Comparison of ENCODE assay signal across 9 cellular contexts in the genomic region with DNA sequence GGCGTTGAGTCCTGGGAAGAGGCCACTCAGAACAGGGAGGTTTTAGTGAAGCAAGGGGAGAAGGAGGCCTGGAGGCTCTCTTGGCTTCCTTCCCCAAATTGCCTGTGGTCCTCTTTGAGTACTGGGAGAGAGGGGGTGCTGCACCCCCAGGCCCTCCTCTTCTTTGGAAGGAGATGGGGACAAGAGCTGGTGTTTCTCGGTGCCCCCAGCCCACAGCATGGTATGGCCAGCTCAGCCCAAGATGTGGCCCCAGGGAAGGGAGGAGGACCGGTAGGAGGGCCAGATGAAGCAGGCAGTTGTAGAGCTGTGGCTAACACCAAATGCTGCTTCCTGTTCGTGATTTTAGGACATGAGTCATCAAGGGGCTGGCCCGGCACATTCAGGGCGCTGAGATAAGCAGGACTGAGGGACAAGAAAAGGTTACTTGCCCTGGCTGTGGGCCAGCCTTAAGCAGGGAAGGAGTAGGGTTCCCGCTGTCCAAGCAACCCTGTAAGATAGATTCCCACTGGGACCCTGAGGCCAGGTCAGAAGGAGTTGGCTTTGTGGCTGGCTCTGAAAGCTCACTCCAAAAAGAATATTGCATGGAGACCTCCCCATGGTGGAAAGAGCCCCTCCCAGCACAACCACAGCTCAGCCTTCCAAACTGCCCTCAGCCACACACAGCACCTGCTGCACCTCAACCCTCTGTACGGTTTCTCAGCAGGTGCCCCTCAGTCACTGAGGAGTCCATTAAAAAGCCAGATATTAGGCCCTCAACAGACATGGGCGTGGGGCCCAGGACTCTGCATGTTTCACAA. TPM values are rescaled to one million over a fixed set of nuclear protein-coding genes. Genes with fewer than 3 reads are reported as not detected.
DNase-seq lines count a peak whose midpoint lies in the region; ATAC-seq and TF ChIP-seq lines count a peak whose summit lies in the region.
"Had no signal": no experiment of that assay in that cellular context is flagged by ENCODE, and none has a peak within 500 bp of the region (broad histone marks: within the 10 kb centered on the region; RNA-seq: fewer than 3 reads in every experiment).

No MANE protein-coding gene starts in this region.

- H3K27me3 Mint-ChIP-seq in T-cell, result no peaks in the 10 kb centered on the region

- intact Hi-C loops in ascending aorta (cut with DNase I), result no loop called here

- no peaks in the 10 kb centered on the region for H3K36me3 Mint-ChIP-seq in T-cell

- H3K4me3 ChIP-seq in ascending aorta, result no peak overlapping the region

- no peaks in the 10 kb centered on the region for H3K36me3 ChIP-seq in ascending aorta

- DNase-seq in C1 segment of cervical spinal cord (lab: John Stamatoyannopoulos, UW) (peak in 8 of 14 donors; percentile 28 to 64 (median 48)), T-cell (peak in 33 of 34 experiments; percentile 43 to 73 (median 63)), ascending aorta (ENCODE audit: low spot score in 2 of 2) (peak; percentile 83 to 94), islet precursor cell (peak; percentile 95), NCI-H2227 treated with DMSO at 0.1 percent for 48 hours (lab: John Stamatoyannopoulos, UW) (no peak)
- peak; percentile 63 for DNase-seq in stimulated activated CD4-positive, alpha-beta T cell treated with anti-CD3 and anti-CD28 coated beads, Interleukin-4, amount 100 ng/mL, for 1 hour

- H3K4me1 Mint-ChIP-seq in T-cell, result peaks cover 71 to 82% (median 80%) of the 10 kb centered on the region in 3 donors

- peaks cover 4 to 12% of the 10 kb centered on the region in 2 donors for H3K4me1 ChIP-seq in ascending aorta

- H3K27ac Mint-ChIP-seq in T-cell, result peak overlapping the region; percentile 90 to 92

- no peaks in the 10 kb centered on the region for H3K27me3 ChIP-seq in ascending aorta

- CTCF ChIA-PET in T-cell (lab: Charles Lee), result interaction anchor here in 1 of 2 donors (1.8 kb wide), 1 partner anchor 16 kb away, joined by 12 read pairs; no protein-coding TSS in a partner anchor

- TF ChIP-seq CTCF in ascending aorta (IDR thresholded peaks at IDR 0.05), result no peak

- H3K9me3 ChIP-seq in ascending aorta, result no peaks in the 10 kb centered on the region

- POLR2A ChIA-PET in T-cell (lab: Charles Lee), result interaction anchor here (0.6 to 1.7 kb wide), 6 partner anchors 8 to 17 kb away, joined by 3 to 5 read pairs (median 4); no protein-coding TSS in a partner anchor

- H3K27ac ChIP-seq in ascending aorta, result peak overlapping the region; percentile 27 to 63
- H3K27ac ChIP-seq: VCaP had no signal

- peaks cover 0 to 3% (median 0%) of the 10 kb centered on the region in 3 donors for H3K9me3 Mint-ChIP-seq in T-cell

- peak; percentile 73 for ATAC-seq in GM19351 (IDR thresholded peaks at IDR 0.05; ENCODE audit: unreplicated experiment)
- ATAC-seq in HG03460 (IDR thresholded peaks at IDR 0.05; ENCODE audit: unreplicated experiment), result peak; percentile 81
- peak; percentile 71 to 84 (median 80) for ATAC-seq in T-cell (replicated peaks in 1 of 4)

- H3K4me3 Mint-ChIP-seq in T-cell, result peak overlapping the region; percentile 43 to 52 (median 50)

RNA-seq across cellular contexts. Expression of a gene that starts 4.9 kb away (rescaled TPM):
- 100 to 1,000 TPM in 2 of 5 donors, 10 to 100 TPM in 3; 55.0 to 130 (median 99.6) TPM for total RNA-seq in T-cell
- 139 TPM for total RNA-seq in ascending aorta
